In genomic region chr5:149317281-149318048, GRCh38 we compare ENCODE assay signal across 8 cellular contexts. TPM values are rescaled to one million over a fixed set of nuclear protein-coding genes. Genes with fewer than 3 reads are reported as not detected.
DNase-seq lines count a peak whose midpoint lies in the region; ATAC-seq and TF ChIP-seq lines count a peak whose summit lies in the region.

No MANE protein-coding gene starts in this region.

- no peak overlapping the region for H3K27ac Mint-ChIP-seq in memory B cell

- in situ Hi-C loops in SK-MEL-5 (cut with HindIII; ENCODE audit: low pct_unique_long_range_greater_than_20kb, low sequenced_read_pairs): no loop called here

- no peak for TF ChIP-seq EP300 in Ishikawa (IDR thresholded peaks at IDR 0.05; ENCODE audit: borderline replicate concordance)

- DNase-seq in COR-L47 (lab: John Stamatoyannopoulos, UW) (peak; percentile 23), SK-MEL-5 (ENCODE audit: low read depth, low spot score) (peak; percentile 66), cerebellum (ENCODE audit: low spot score) (peak; percentile 70), memory B cell (ENCODE audit: low spot score in 2 of 2) (peak in 1 of 2 donors; percentile 30)

- TF ChIP-seq RAD21 in Ishikawa (IDR thresholded peaks at IDR 0.05; ENCODE audit: low read depth): peak; percentile 77

- peaks cover 6% of the 10 kb centered on the region for H3K27me3 Mint-ChIP-seq in memory B cell

- no peaks in the 10 kb centered on the region for H3K9me3 Mint-ChIP-seq in memory B cell

- ATAC-seq in GM18870 (IDR thresholded peaks at IDR 0.05; ENCODE audit: unreplicated experiment) (peak; percentile 49), memory B cell (ENCODE audit: low read depth) (peak; percentile 57), GM19324 (IDR thresholded peaks at IDR 0.05; ENCODE audit: low FRiP score, unreplicated experiment) (no peak), GM21390 (IDR thresholded peaks at IDR 0.05; ENCODE audit: unreplicated experiment) (no peak)

- H3K36me3 Mint-ChIP-seq in memory B cell: no peaks in the 10 kb centered on the region

- H3K4me3 Mint-ChIP-seq in memory B cell: no peak overlapping the region

- no peaks in the 10 kb centered on the region for H3K4me1 Mint-ChIP-seq in memory B cell

TF ChIP-seq in Ishikawa, 13 proteins besides CTCF, POLR2A, EP300 and RAD21:
- TF ChIP-seq YY1 (IDR thresholded peaks at IDR 0.05; ENCODE audit: low read depth): 0 out of 2 replicates have a peak, but pooled peaks have one; percentile 23
- TF ChIP-seq ZBTB7A (IDR thresholded peaks at IDR 0.05; ENCODE audit: low read depth): no peak
- TF ChIP-seq FOXM1 (IDR thresholded peaks at IDR 0.05; ENCODE audit: borderline replicate concordance, low read depth): no peak
- TF ChIP-seq CREB1 (IDR thresholded peaks at IDR 0.05; ENCODE audit: low read depth): no peak
- no peak for TF ChIP-seq MAX (IDR thresholded peaks at IDR 0.05)
- TF ChIP-seq USF1 (IDR thresholded peaks at IDR 0.05): no peak
- no peak for TF ChIP-seq REST (IDR thresholded peaks at IDR 0.05; ENCODE audit: low read depth)
- TF ChIP-seq TAF1 (IDR thresholded peaks at IDR 0.05; ENCODE audit: low read depth): no peak

RNA-seq across cellular contexts. Expression of gene GRPEL2, which starts 27.8 kb away (rescaled TPM):
- total RNA-seq in SK-MEL-5 (2014; rRNA removed; shearing (Covaris generic)): 21.5 and 25.3 TPM in 2 replicates
- polyA plus RNA-seq in SK-MEL-5 (2015; cell fraction: cytosol; rRNA removed): 14.4 and 18.6 TPM in 2 replicates
- polyA plus RNA-seq in SK-MEL-5 (2015; cell fraction: nucleus; rRNA removed): 31.6 and 39.7 TPM in 2 replicates
- 29.2 TPM for total RNA-seq in cerebellum

RNA-seq across cellular contexts. Expression of gene PCYOX1L, which starts 40.4 kb away (rescaled TPM):
- 2.9 TPM in 2 replicates for total RNA-seq in SK-MEL-5 (2014; rRNA removed; shearing (Covaris generic))
- 5.4 TPM in 2 replicates for polyA plus RNA-seq in SK-MEL-5 (2015; cell fraction: cytosol; rRNA removed)
- polyA plus RNA-seq in SK-MEL-5 (2015; cell fraction: nucleus; rRNA removed): 10.5 and 12.0 TPM in 2 replicates
- total RNA-seq in cerebellum: 9.0 TPM

RNA-seq across cellular contexts. Expression of gene AFAP1L1, which starts 45.8 kb away (rescaled TPM):
- total RNA-seq in SK-MEL-5 (2014; rRNA removed; shearing (Covaris generic)): 17.4 and 18.0 TPM in 2 replicates
- polyA plus RNA-seq in SK-MEL-5 (2015; cell fraction: cytosol; rRNA removed): 13.1 and 16.2 TPM in 2 replicates
- polyA plus RNA-seq in SK-MEL-5 (2015; cell fraction: nucleus; rRNA removed): 13.3 and 14.2 TPM in 2 replicates
- 6.1 TPM for total RNA-seq in cerebellum

Comparison
In these comparisons a context has a peak if more than half of its experiments do, and no peak if none do; other contexts are left out.
1. ATAC-seq: peak in GM18870 (single experiment) and memory B cell (single experiment); none in GM19324 (single experiment) and GM21390 (single experiment).